Comparison of ENCODE assay signal across 34 cellular contexts in genomic region chr13:88303605-88304004, GRCh38.
"Had no signal": no experiment of that assay in that cellular context is flagged by ENCODE, and none has a peak within 500 bp of the region (broad histone marks: within the 10 kb centered on the region; RNA-seq: fewer than 3 reads in every experiment).

No MANE protein-coding gene starts in this region.

- H3K4me3 Mint-ChIP-seq: activated CD4-positive, alpha-beta memory T cell treated with anti-CD3 and anti-CD28 coated beads for 36 hours; activated naive CD4-positive, alpha-beta T cell treated with anti-CD3 and anti-CD28 coated beads, Interleukin-2, amount 10 ng/mL, durations not matched to agents 7 days and 5 days; activated naive CD8-positive, alpha-beta T cell treated with anti-CD3 and anti-CD28 coated beads for 36 hours; activated T-cell treated with anti-CD3 and anti-CD28 coated beads, Interleukin-2, amount 50 U/mL, for 4 hours; activated T-helper 1 cell treated with anti-CD3 and anti-CD28 coated beads, Interleukin-12 subunit alpha, Interleukin-12 subunit beta, Interleukin-2, Interleukin-4 antibody, amounts not matched to agents 30 ng/mL and 10 ng/mL and 1 ng/mL, durations not matched to agents 14 hours and 24 hours and 36 hours; T-helper 1 cell treated with Interleukin-12 subunit alpha and Interleukin-12 subunit beta and Interleukin-4 antibody, amounts not matched to agents 30 μg/mL and 1 μg/mL, for 36 hours; T-helper 2 cell treated with Interferon-gamma antibody and Interleukin-4, amounts not matched to agents 5 μg/mL and 100 μg/mL, for 36 hours; WTC11 had no signal

- H3K27ac ChIP-seq: brain microvascular endothelial cell, SJCRH30, SK-N-MC had no signal

- H3K4me3 ChIP-seq: K562, SJCRH30, SK-N-MC had no signal

- H3K9me3 ChIP-seq: SJCRH30 had no signal

- H3K27ac Mint-ChIP-seq: activated CD4-positive, alpha-beta memory T cell treated with anti-CD3 and anti-CD28 coated beads for 36 hours; activated naive CD4-positive, alpha-beta T cell treated with anti-CD3 and anti-CD28 coated beads, Interleukin-2, amount 10 ng/mL, durations not matched to agents 7 days and 5 days; activated naive CD8-positive, alpha-beta T cell treated with anti-CD3 and anti-CD28 coated beads for 36 hours; activated T-helper 1 cell treated with anti-CD3 and anti-CD28 coated beads, Interleukin-12 subunit alpha, Interleukin-12 subunit beta, Interleukin-2, Interleukin-4 antibody, amounts not matched to agents 30 ng/mL and 10 ng/mL and 1 ng/mL, durations not matched to agents 14 hours and 24 hours and 36 hours; T-helper 1 cell treated with Interleukin-12 subunit alpha and Interleukin-12 subunit beta and Interleukin-4 antibody, amounts not matched to agents 30 μg/mL and 1 μg/mL, for 36 hours; T-helper 2 cell treated with Interferon-gamma antibody and Interleukin-4, amounts not matched to agents 5 μg/mL and 100 μg/mL, for 36 hours; WTC11 had no signal

- H3K27me3 Mint-ChIP-seq: activated CD4-positive, alpha-beta memory T cell treated with anti-CD3 and anti-CD28 coated beads for 36 hours; activated naive CD4-positive, alpha-beta T cell treated with anti-CD3 and anti-CD28 coated beads, Interleukin-2, amount 10 ng/mL, durations not matched to agents 7 days and 5 days; activated naive CD8-positive, alpha-beta T cell treated with anti-CD3 and anti-CD28 coated beads for 36 hours had no signal

- H3K4me1 ChIP-seq: SJCRH30 had no signal

- H3K27me3 ChIP-seq: brain microvascular endothelial cell, SJCRH30 had no signal

- H3K36me3 ChIP-seq: brain microvascular endothelial cell, SJCRH30 had no signal

- ATAC-seq: activated T-cell treated with anti-CD3 and anti-CD28 coated beads, Interleukin-2, amount 50 U/mL, for 4 hours; K562; Panc1; WTC11 had no signal

- H3K36me3 Mint-ChIP-seq: activated CD4-positive, alpha-beta memory T cell treated with anti-CD3 and anti-CD28 coated beads for 36 hours; activated naive CD4-positive, alpha-beta T cell treated with anti-CD3 and anti-CD28 coated beads, Interleukin-2, amount 10 ng/mL, durations not matched to agents 7 days and 5 days; activated naive CD8-positive, alpha-beta T cell treated with anti-CD3 and anti-CD28 coated beads for 36 hours had no signal

- H3K4me1 Mint-ChIP-seq: activated naive CD4-positive, alpha-beta T cell treated with anti-CD3 and anti-CD28 coated beads, Interleukin-2, amount 10 ng/mL, durations not matched to agents 7 days and 5 days; activated naive CD8-positive, alpha-beta T cell treated with anti-CD3 and anti-CD28 coated beads for 36 hours had no signal

- DNase-seq: activated CD4-positive, alpha-beta memory T cell treated with anti-CD3 and anti-CD28 coated beads for 36 hours; activated CD4-positive, alpha-beta T cell treated with anti-CD3 and anti-CD28 coated beads for 4 hours; activated CD4-positive, alpha-beta T cell treated with anti-CD3 and anti-CD28 coated beads, Interleukin-2, amount 50 U/mL, for 1 hour; activated CD4-positive, CD25-positive, alpha-beta regulatory T cell treated with anti-CD3 and anti-CD28 coated beads, Interleukin-2, amount 50 U/mL, for 72 hours; activated CD8-positive, alpha-beta memory T cell treated with anti-CD3 and anti-CD28 coated beads, Interleukin-2, amount 50 U/mL, for 4 hours; activated gamma-delta T cell treated with Interleukin-2 at 50 U/mL for 16 hours; activated naive CD4-positive, alpha-beta T cell treated with anti-CD3 and anti-CD28 coated beads, Interleukin-2, amount 10 ng/mL, durations not matched to agents 7 days and 5 days; activated naive CD8-positive, alpha-beta T cell treated with anti-CD3 and anti-CD28 coated beads for 36 hours; activated T-cell treated with anti-CD3 and anti-CD28 coated beads for 4 hours; activated T-cell treated with anti-CD3 and anti-CD28 coated beads, Interleukin-2, amount 50 U/mL, for 4 hours; amniotic stem cell; aorta; brain microvascular endothelial cell; central memory CD4-positive, alpha-beta T cell; MM.1S; NCI-H1048; NCI-H1105 treated with DMSO at 0.1 percent for 48 hours; NCI-H1436; NCI-H1694; NCI-H1930; NCI-H2081 treated with DMSO at 0.1 percent for 48 hours; NCI-H226; NCI-H446 treated with DMSO at 0.1 percent for 48 hours; NCI-H524 treated with DMSO at 0.1 percent for 48 hours; NK-92 treated with Interleukin-12 subunit alpha and Interleukin-12 subunit beta, amount 100 ng/mL, for 24 hours; SHP77; SJCRH30 had no signal
